Comparison of ENCODE assay signal across 9 cellular contexts in the genomic region with DNA sequence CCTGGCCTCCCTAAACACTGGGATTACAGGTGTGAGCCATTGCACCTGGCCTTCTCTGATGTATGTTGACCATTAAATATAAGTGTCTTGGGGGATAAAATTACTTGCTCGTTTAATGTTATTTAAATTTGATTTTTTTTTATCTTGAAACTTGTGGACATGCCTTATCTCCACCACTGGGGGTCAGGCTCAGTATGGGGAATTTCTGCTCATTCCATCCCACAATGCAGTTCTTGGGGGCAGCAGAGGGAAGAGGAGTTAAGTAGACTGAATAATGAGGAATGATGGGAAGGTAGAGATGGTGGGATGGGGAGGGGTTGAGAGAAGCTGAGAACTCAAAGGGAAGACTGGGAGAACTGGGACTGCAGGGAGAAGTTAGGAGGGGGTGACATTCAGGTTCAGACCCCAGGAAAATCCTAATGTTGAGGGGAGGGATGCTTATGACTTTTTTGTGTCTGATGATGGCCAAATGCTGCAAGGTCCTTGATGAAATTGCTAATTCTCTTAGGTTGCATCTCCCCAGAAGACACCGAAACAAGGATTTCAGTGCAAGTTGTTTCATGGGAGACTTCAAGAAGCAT.
A peak's percentile ranks its signal among the peaks of the same experiment; 100 is the strongest.
DNase-seq lines count a peak whose midpoint lies in the region; ATAC-seq, FAIRE-seq and TF ChIP-seq lines count a peak whose summit lies in the region.
"Had no signal": no experiment of that assay in that cellular context is flagged by ENCODE, and none has a peak within 500 bp of the region (broad histone marks: within the 10 kb centered on the region; RNA-seq: fewer than 3 reads in every experiment).

No MANE protein-coding gene starts in this region.

- peak; percentile 9 for FAIRE-seq in A204.1 (lab: Jason Lieb, UNC)
- FAIRE-seq: endometrium had no signal

- intact Hi-C loops in Panc1 (cut with micrococcal nuclease; ENCODE audit: unreplicated experiment) = loop anchor here (2.0 kb wide), 1 partner anchor 42 kb away; no protein-coding TSS in a partner anchor
- intact Hi-C loops in spleen (cut with DNase I; ENCODE audit: low total_unique reads) = loop anchor here (10.0 kb wide), 2 partner anchors 270 to 650 kb away; no protein-coding TSS in a partner anchor

- no peak for ATAC-seq in Panc1
- no peak for ATAC-seq in T-cell (replicated peaks in 1 of 4)
- ATAC-seq in HG03439 (IDR thresholded peaks at IDR 0.05; ENCODE audit: unreplicated experiment) = no peak
- no peak for ATAC-seq in GM21515 (IDR thresholded peaks at IDR 0.05; ENCODE audit: unreplicated experiment)

- in situ Hi-C loops in Panc1 (cut with HindIII; ENCODE audit: low pct_unique_long_range_greater_than_20kb, low sequenced_read_pairs) = no loop called here

- H3K27ac Mint-ChIP-seq in T-cell = no peak overlapping the region

- no peaks in the 10 kb centered on the region for H3K9me3 ChIP-seq in Panc1 (ENCODE audit: control insufficient read depth, insufficient read depth, low read depth, low read length)
- H3K9me3 ChIP-seq in spleen = peaks cover 0 to 28% (median 23%) of the 10 kb centered on the region in 8 donors

- no peaks in the 10 kb centered on the region for H3K36me3 Mint-ChIP-seq in T-cell

- H3K4me1 ChIP-seq in Panc1 (ENCODE audit: control insufficient read depth, insufficient read depth, low read length) = no peaks in the 10 kb centered on the region
- H3K4me1 ChIP-seq in spleen = no peaks in the 10 kb centered on the region

- peak; percentile 6 for TF ChIP-seq CTCF in GM20000 (IDR thresholded peaks at IDR 0.05; ENCODE audit: extremely low read depth, missing control alignments)
- TF ChIP-seq CTCF in Panc1 (IDR thresholded peaks at IDR 0.05) = peak; percentile 74
- peak; percentile 78 for TF ChIP-seq CTCF in fibroblast of pulmonary artery (IDR thresholded peaks at IDR 0.05; ENCODE audit: low read length, missing control alignments)
- TF ChIP-seq CTCF in spleen (IDR thresholded peaks at IDR 0.05 in 8 of 11, conservative IDR thresholded peaks at IDR 0.05 in 3 of 11) = peak in 9 of 11 experiments; percentile 11 to 71 (median 42)

- H3K36me3 ChIP-seq in Panc1 (ENCODE audit: control insufficient read depth, insufficient read depth, low read length) (no peaks in the 10 kb centered on the region), spleen (no peaks in the 10 kb centered on the region)

- H3K27me3 ChIP-seq in Panc1 (ENCODE audit: control insufficient read depth, insufficient read depth, low read length) (peaks cover 3% of the 10 kb centered on the region; the same call in 1 of the 2 replicates), spleen (replicated peaks in 1 of 7) (no peaks in the 10 kb centered on the region)

- no peak overlapping the region for H3K4me3 Mint-ChIP-seq in T-cell

- H3K9me3 Mint-ChIP-seq in T-cell = peaks cover 0 to 12% (median 9%) of the 10 kb centered on the region in 3 donors

- H3K27ac ChIP-seq in Panc1 (ENCODE audit: low read length) (no peak overlapping the region), spleen (no peak overlapping the region)

- no peak overlapping the region for H3K4me3 ChIP-seq in Panc1 (ENCODE audit: low read depth in 2 of 2, low read length in 2 of 2)
- no peak overlapping the region for H3K4me3 ChIP-seq in fibroblast of pulmonary artery (replicated peaks; ENCODE audit: low read depth, low read length)
- no peak overlapping the region for H3K4me3 ChIP-seq in spleen

- 46 to 61% (median 52%) methylated on average over 2 of the region's 2 CpGs for WGBS in spleen, 5 donors

- CTCF ChIA-PET in Panc1 (lab: Charles Lee) (no interaction called here), T-cell (lab: Charles Lee) (interaction anchor here in 1 of 2 donors (0.6 kb wide), 1 partner anchor 646 kb away, joined by 3 read pairs; no protein-coding TSS in a partner anchor)

- no peak for TF ChIP-seq POLR2A in spleen (IDR thresholded peaks at IDR 0.05)

- peaks cover 4 to 18% of the 10 kb centered on the region in 2 donors for H3K27me3 Mint-ChIP-seq in T-cell

- POLR2A ChIA-PET in Panc1 (lab: Charles Lee) = no interaction called here
- POLR2A ChIA-PET in T-cell (lab: Charles Lee) = no interaction called here

- BruUV-seq in Panc1 (replicated peaks; lab: Mats Ljungman, UMichigan) = no TSS peak

- no peak for DNase-seq in GM20000 (ENCODE audit: low spot score)
- DNase-seq in Panc1 (ENCODE audit: low read depth, low spot score) = no peak
- DNase-seq in fibroblast of pulmonary artery (ENCODE audit: low read depth) = peak; percentile 84
- DNase-seq in spleen = no peak
- DNase-seq in T-cell = no peak

- H3K4me1 Mint-ChIP-seq in T-cell = no peaks in the 10 kb centered on the region

Comparison
In these comparisons a context has a peak if more than half of its experiments do, and no peak if none do; other contexts are left out.
1. CTCF ChIP-seq: peak in every context shown above with its lines; median percentile 78 in fibroblast of pulmonary artery; 74 in Panc1; 42 in spleen; 6 in GM20000.